Comparison of ENCODE assay signal across 9 cellular contexts in genomic region chr7:99996755-99997544, GRCh38. TPM values are rescaled to one million over a fixed set of nuclear protein-coding genes. Genes with fewer than 3 reads are reported as not detected.
DNase-seq lines count a peak whose midpoint lies in the region; ATAC-seq, FAIRE-seq and TF ChIP-seq lines count a peak whose summit lies in the region.
"Had no signal": no experiment of that assay in that cellular context is flagged by ENCODE, and none has a peak within 500 bp of the region (broad histone marks: within the 10 kb centered on the region; RNA-seq: fewer than 3 reads in every experiment).

No MANE protein-coding gene starts in this region.

- no peaks in the 10 kb centered on the region for H3K36me3 Mint-ChIP-seq in activated T-cell treated with anti-CD3 and anti-CD28 coated beads, Interleukin-2, amount 50 U/mL, for 4 hours (ENCODE audit: insufficient read depth)
- H3K36me3 Mint-ChIP-seq in memory B cell = peaks cover 2% of the 10 kb centered on the region

- no peaks in the 10 kb centered on the region for H3K9me3 Mint-ChIP-seq in activated T-cell treated with anti-CD3 and anti-CD28 coated beads, Interleukin-2, amount 50 U/mL, for 4 hours
- peaks cover 1% of the 10 kb centered on the region for H3K9me3 Mint-ChIP-seq in memory B cell

- TF ChIP-seq EP300 in GM12878 (IDR thresholded peaks at IDR 0.05; ENCODE audit: borderline replicate concordance in 1 of 2, control insufficient read depth in 1 of 2, low read depth in 2 of 2, low read length in 2 of 2) = no peak

- no peak for TF ChIP-seq POLR2A in GM12878 (IDR thresholded peaks at IDR 0.05; ENCODE audit: low read depth, low read length)

- no peak for DNase-seq in activated T-cell treated with anti-CD3 and anti-CD28 coated beads, Interleukin-2, amount 50 U/mL, for 4 hours
- DNase-seq in activated T-cell treated with anti-CD3 and anti-CD28 coated beads for 4 hours (no peak), GM12878 (ENCODE audit: low read depth, low spot score) (no peak), memory B cell (ENCODE audit: low spot score in 2 of 2) (no peak), tibial artery (peak in 1 of 2 donors; percentile 48), putamen (ENCODE audit: low spot score) (no peak)
- no peak for DNase-seq in stimulated activated naive CD4-positive, alpha-beta T cell treated with Interleukin-2 at 50 U/mL for 16 hours (lab: John Stamatoyannopoulos, UW)

- no peak overlapping the region; the same call in 1 of the 2 replicates for H3K9ac ChIP-seq in GM12878 (ENCODE audit: control insufficient read depth, insufficient read depth, low read length)

- H3K36me3 ChIP-seq in GM12878 (ENCODE audit: control insufficient read depth in 2 of 2, insufficient read depth in 2 of 2, low read length in 1 of 2) = no peaks in the 10 kb centered on the region
- H3K36me3 ChIP-seq in tibial artery = no peaks in the 10 kb centered on the region

- H3K4me1 ChIP-seq in GM12878 (ENCODE audit: control insufficient read depth, insufficient read depth, low read length) = peaks cover 12% of the 10 kb centered on the region; the same call in 1 of the 2 replicates
- peaks cover 0 to 11% (median 5%) of the 10 kb centered on the region in 4 donors for H3K4me1 ChIP-seq in tibial artery

- no peaks in the 10 kb centered on the region for H4K20me1 ChIP-seq in GM12878 (ENCODE audit: control insufficient read depth, insufficient read depth)

- TF ChIP-seq RAD21 in GM12878 (IDR thresholded peaks at IDR 0.05; ENCODE audit: insufficient read depth, low read depth, low read length) = no peak

- no peaks in the 10 kb centered on the region for H3K9me3 ChIP-seq in GM12878 (replicated peaks; ENCODE audit: control insufficient read depth, insufficient read depth, low read length)
- H3K9me3 ChIP-seq in tibial artery = no peaks in the 10 kb centered on the region

- H3K4me3 Mint-ChIP-seq in activated T-cell treated with anti-CD3 and anti-CD28 coated beads, Interleukin-2, amount 50 U/mL, for 4 hours = peak overlapping the region; percentile 63
- peak overlapping the region; percentile 83 for H3K4me3 Mint-ChIP-seq in memory B cell

- RAD21 ChIA-PET in GM12878 (lab: Charles Lee; ENCODE audit: unreplicated experiment) = interaction anchor here (1.1 to 4.0 kb wide), 6 partner anchors 18 to 134 kb away, joined by 3 to 31 read pairs (median 4); partner anchors contain the start of genes TRIM4 and ZKSCAN1

- peak overlapping the region; percentile 88 for H3K27ac Mint-ChIP-seq in memory B cell

- SMC1A ChIA-PET in GM12878 (lab: Charles Lee; ENCODE audit: uncharacterized antibody, unreplicated experiment) = interaction anchor here (0.5 to 2.4 kb wide), 7 partner anchors 19 to 212 kb away, joined by 3 to 15 read pairs (median 4); partner anchors contain the start of genes ZKSCAN1, ZNF3 and ZSCAN21

- H2AFZ ChIP-seq in GM12878 (ENCODE audit: control insufficient read depth, low read depth, low read length) = peak overlapping the region; percentile 90

- WGBS in GM12878 (ENCODE audit: insufficient coverage, insufficient replicate concordance, low lambda C conversion rate, missing lambda C conversion rate) = 65% methylated on average over 15 of the region's 15 CpGs

- POLR2A ChIA-PET in GM12878 (lab: Charles Lee) = interaction anchor here (0.7 to 1.3 kb wide), 3 partner anchors 83 to 675 kb away, joined by 3 to 4 read pairs (median 3); no protein-coding TSS in a partner anchor

- TF ChIP-seq CTCF in GM12878 (IDR thresholded peaks at IDR 0.05 in 2 of 3, conservative IDR thresholded peaks at IDR 0.05 in 1 of 3; ENCODE audit: control insufficient read depth in 2 of 3, extremely low read depth in 1 of 3, insufficient read depth in 1 of 3, low read depth in 3 of 3, low read length in 3 of 3) = no peak
- TF ChIP-seq CTCF in tibial artery (IDR thresholded peaks at IDR 0.05) = no peak

- intact Hi-C loops in GM12878 (cut with micrococcal nuclease; ENCODE audit: unreplicated experiment) = loop anchor here (1.0 to 2.0 kb wide), 2 partner anchors 52 to 84 kb away; partner anchors contain the start of genes ZNF3 and ZSCAN21
- intact Hi-C loops in tibial artery (cut with DNase I; ENCODE audit: low total_unique reads) = loop anchor here (10.0 kb wide), 1 partner anchor 82 kb away; the partner anchor contains the start of gene TRIM4

- H3K4me1 Mint-ChIP-seq in activated T-cell treated with anti-CD3 and anti-CD28 coated beads, Interleukin-2, amount 50 U/mL, for 4 hours (ENCODE audit: low read depth) = peaks cover 10% of the 10 kb centered on the region
- H3K4me1 Mint-ChIP-seq in memory B cell = peaks cover 10% of the 10 kb centered on the region

- in situ Hi-C loops in GM12878 (cut with MboI) = no loop called here

- H3K4me2 ChIP-seq in GM12878 (ENCODE audit: control insufficient read depth, insufficient read depth) = peak overlapping the region; percentile 49

- no peaks in the 10 kb centered on the region for H3K79me2 ChIP-seq in GM12878 (ENCODE audit: control insufficient read depth, insufficient read depth, low read length)

- no peak for FAIRE-seq in GM12878 (lab: Jason Lieb, UNC)

- H3K4me3 ChIP-seq in GM12878 (peak overlapping the region; percentile 51), tibial artery (peak overlapping the region; percentile 54 to 60)

- no peak overlapping the region for H3K27ac ChIP-seq in GM12878 (ENCODE audit: control insufficient read depth, insufficient read depth)
- H3K27ac ChIP-seq in tibial artery = peak overlapping the region; percentile 48 to 68
- H3K27ac ChIP-seq: VCaP had no signal

- H3K27me3 ChIP-seq in GM12878 (replicated peaks in 1 of 2; ENCODE audit: control insufficient read depth in 2 of 2, insufficient read depth in 2 of 2, low read length in 1 of 2) = no peaks in the 10 kb centered on the region; a peak in 1 of 4 replicates
- peaks cover 0 to 6% of the 10 kb centered on the region in 2 donors for H3K27me3 ChIP-seq in tibial artery

- BruUV-seq in GM12878 (replicated peaks; lab: Mats Ljungman, UMichigan) = no TSS peak

- no peak for ATAC-seq in activated T-cell treated with anti-CD3 and anti-CD28 coated beads, Interleukin-2, amount 50 U/mL, for 4 hours
- ATAC-seq in GM12878 = peak; percentile 24; the same call in 1 of the 3 replicates
- no peak for ATAC-seq in memory B cell (ENCODE audit: low read depth)
- no peak for ATAC-seq in HG03565 (IDR thresholded peaks at IDR 0.05; ENCODE audit: unreplicated experiment)

- peaks cover 7% of the 10 kb centered on the region for H3K27me3 Mint-ChIP-seq in activated T-cell treated with anti-CD3 and anti-CD28 coated beads, Interleukin-2, amount 50 U/mL, for 4 hours (ENCODE audit: low read depth)
- H3K27me3 Mint-ChIP-seq in memory B cell = peaks cover 3% of the 10 kb centered on the region

- CTCF ChIA-PET in GM12878 (lab: Yijun Ruan, JAX) = interaction anchor here (0.7 to 13.0 kb wide), 11 partner anchors 17 to 471 kb away, joined by 3 to 178 read pairs (median 5); partner anchors contain the start of genes TRIM4 and ZKSCAN1

RNA-seq across cellular contexts. Expression of gene ZKSCAN1, which starts 18.4 kb away (rescaled TPM):
- total RNA-seq in activated T-cell treated with anti-CD3 and anti-CD28 coated beads, Interleukin-2, amount 50 U/mL, for 4 hours = 10 to 100 TPM; 30.9 to 32.8 (median 32.3) TPM
- total RNA-seq in GM12878 (2013; cell fraction: nucleolus; rRNA removed) = 72.1 and 77.3 TPM in 2 replicates
- total RNA-seq in GM12878 (2014; rRNA removed) (12.5 and 12.7 TPM in 2 replicates), GM12878 (2014; rRNA removed; fragmentation: Illumina TruSeq; extraction: Trizol) (20.9 and 21.2 TPM in 2 replicates), GM12878 (2021) (34.4 and 35.8 TPM in 2 replicates)
- 12.7 TPM for polyA plus RNA-seq in GM12878 (2011; ENCODE audit: low read depth)
- polyA plus RNA-seq in GM12878 (2011; rRNA removed) (26.0 and 29.7 TPM in 2 replicates), GM12878 (2014; fragmentation: Illumina TruSeq; extraction: Trizol) (17.8 and 19.3 TPM in 2 replicates), GM12878 (2014; fragmentation: Nextera tagmentation; extraction: Ambion mirVana) (1 to 10 TPM; 3.2 to 4.6 TPM), GM12878 (2014; rRNA removed) (12.8 and 13.9 TPM in 2 replicates), GM12878 (2016; fragmentation: Nextera tagmentation; extraction: Ambion mirVana) (10 to 100 TPM; 18.3 to 19.3 TPM)
- 16.6 and 16.7 TPM in 2 replicates for polyA plus RNA-seq in GM12878 (2011; cell fraction: cytosol; rRNA removed)
- 14.7 and 15.5 TPM in 2 replicates for polyA plus RNA-seq in GM12878 (2011; cell fraction: nucleus; rRNA removed)
- 17.6 TPM in 2 replicates for polyA plus RNA-seq in GM12878 (2012)
- 57.9 and 77.9 TPM in 2 replicates for polyA minus RNA-seq in GM12878 (2011; rRNA and poly(A)+ RNA removed)
- polyA minus RNA-seq in GM12878 (2011; cell fraction: cytosol; rRNA and poly(A)+ RNA removed) = 11.0 and 16.0 TPM in 2 replicates
- polyA minus RNA-seq in GM12878 (2011; cell fraction: nucleus; rRNA and poly(A)+ RNA removed) = 10.2 and 14.8 TPM in 2 replicates

RNA-seq across cellular contexts. Expression of gene AZGP1, which starts 21.1 kb away (rescaled TPM):
- under 1 TPM; 0.34 to 0.63 (median 0.46) TPM for total RNA-seq in activated T-cell treated with anti-CD3 and anti-CD28 coated beads, Interleukin-2, amount 50 U/mL, for 4 hours
- not detected in 2 replicates for total RNA-seq in GM12878 (2013; cell fraction: nucleolus; rRNA removed)
- total RNA-seq in GM12878 (2014; rRNA removed) (0.28 and 0.54 TPM in 2 replicates), GM12878 (2014; rRNA removed; fragmentation: Illumina TruSeq; extraction: Trizol) (0.18 and 0.46 TPM in 2 replicates), GM12878 (2021) (0.64 and 1.1 TPM in 2 replicates)
- 0.47 TPM for polyA plus RNA-seq in GM12878 (2011; ENCODE audit: low read depth)
- polyA plus RNA-seq in GM12878 (2011; rRNA removed) (not detected in 2 replicates), GM12878 (2014; fragmentation: Illumina TruSeq; extraction: Trizol) (0.29 and 0.40 TPM in 2 replicates), GM12878 (2014; fragmentation: Nextera tagmentation; extraction: Ambion mirVana) (not detected), GM12878 (2014; rRNA removed) (0.25 and 0.44 TPM in 2 replicates), GM12878 (2016; fragmentation: Nextera tagmentation; extraction: Ambion mirVana) (not detected)
- polyA plus RNA-seq in GM12878 (2011; cell fraction: cytosol; rRNA removed) = 0.08 and 0.13 TPM in 2 replicates
- not detected in 2 replicates for polyA plus RNA-seq in GM12878 (2011; cell fraction: nucleus; rRNA removed)
- not detected in 2 replicates for polyA plus RNA-seq in GM12878 (2012)
- not detected in 2 replicates for polyA minus RNA-seq in GM12878 (2011; rRNA and poly(A)+ RNA removed)
- polyA minus RNA-seq in GM12878 (2011; cell fraction: cytosol; rRNA and poly(A)+ RNA removed) = not detected in 2 replicates
- not detected in 2 replicates for polyA minus RNA-seq in GM12878 (2011; cell fraction: nucleus; rRNA and poly(A)+ RNA removed)

RNA-seq across cellular contexts. Expression of gene ZSCAN21, which starts 52.6 kb away (rescaled TPM):
- 1 to 10 TPM; 8.5 to 9.9 (median 9.4) TPM for total RNA-seq in activated T-cell treated with anti-CD3 and anti-CD28 coated beads, Interleukin-2, amount 50 U/mL, for 4 hours
- 9.1 and 10.3 TPM in 2 replicates for total RNA-seq in GM12878 (2013; cell fraction: nucleolus; rRNA removed)
- total RNA-seq in GM12878 (2014; rRNA removed) (5.8 and 5.9 TPM in 2 replicates), GM12878 (2014; rRNA removed; fragmentation: Illumina TruSeq; extraction: Trizol) (7.3 and 7.8 TPM in 2 replicates), GM12878 (2021) (5.8 and 8.0 TPM in 2 replicates)
- polyA plus RNA-seq in GM12878 (2011; ENCODE audit: low read depth) = 4.2 TPM
- polyA plus RNA-seq in GM12878 (2011; rRNA removed) (8.7 and 9.4 TPM in 2 replicates), GM12878 (2014; fragmentation: Illumina TruSeq; extraction: Trizol) (6.7 and 6.9 TPM in 2 replicates), GM12878 (2014; fragmentation: Nextera tagmentation; extraction: Ambion mirVana) (1 to 10 TPM; 1.9 to 3.1 TPM), GM12878 (2014; rRNA removed) (5.2 and 5.8 TPM in 2 replicates), GM12878 (2016; fragmentation: Nextera tagmentation; extraction: Ambion mirVana) (1 to 10 TPM; 7.4 to 9.6 TPM)
- 7.3 and 7.6 TPM in 2 replicates for polyA plus RNA-seq in GM12878 (2011; cell fraction: cytosol; rRNA removed)
- 5.1 and 6.7 TPM in 2 replicates for polyA plus RNA-seq in GM12878 (2011; cell fraction: nucleus; rRNA removed)
- 5.9 and 6.9 TPM in 2 replicates for polyA plus RNA-seq in GM12878 (2012)
- polyA minus RNA-seq in GM12878 (2011; rRNA and poly(A)+ RNA removed) = 7.4 and 8.7 TPM in 2 replicates
- polyA minus RNA-seq in GM12878 (2011; cell fraction: cytosol; rRNA and poly(A)+ RNA removed) = 2.7 and 2.9 TPM in 2 replicates
- 1.6 and 4.1 TPM in 2 replicates for polyA minus RNA-seq in GM12878 (2011; cell fraction: nucleus; rRNA and poly(A)+ RNA removed)
